ENCODE assay signal across 9 cellular contexts in genomic region chr2:38409136-38409903, GRCh38. TPM values are rescaled to one million over a fixed set of nuclear protein-coding genes. Genes with fewer than 3 reads are reported as not detected.
DNase-seq lines count a peak whose midpoint lies in the region; ATAC-seq and TF ChIP-seq lines count a peak whose summit lies in the region.
"Had no signal": no experiment of that assay in that cellular context is flagged by ENCODE, and none has a peak within 500 bp of the region (broad histone marks: within the 10 kb centered on the region; RNA-seq: fewer than 3 reads in every experiment).

No MANE protein-coding gene starts in this region.

- H3K27ac ChIP-seq in esophagus muscularis mucosa (replicated peaks in 1 of 4) (peak overlapping the region; percentile 49 to 73 (median 72)), testis (no peak overlapping the region), colonic mucosa (no peak overlapping the region)

- TF ChIP-seq EP300 in esophagus muscularis mucosa (IDR thresholded peaks at IDR 0.05), result no peak

- no peak overlapping the region for H3K9ac ChIP-seq in colonic mucosa (ENCODE audit: low read depth in 2 of 2, low read length in 2 of 2)

- no peak overlapping the region for H3K4me3 ChIP-seq in esophagus muscularis mucosa
- no peak overlapping the region for H3K4me3 ChIP-seq in testis
- no peak overlapping the region for H3K4me3 ChIP-seq in colonic mucosa

- H3K27me3 ChIP-seq in esophagus muscularis mucosa (no peaks in the 10 kb centered on the region), testis (no peaks in the 10 kb centered on the region), colonic mucosa (no peaks in the 10 kb centered on the region)

- peak; percentile 58 for ATAC-seq in GM19372 (IDR thresholded peaks at IDR 0.05; ENCODE audit: low read depth, unreplicated experiment)
- peak; percentile 72 for ATAC-seq in HG03342 (IDR thresholded peaks at IDR 0.05; ENCODE audit: unreplicated experiment)

- peaks cover 24 to 48% (median 43%) of the 10 kb centered on the region in 4 donors for H3K4me1 ChIP-seq in esophagus muscularis mucosa
- H3K4me1 ChIP-seq in testis, result peaks cover 32% of the 10 kb centered on the region
- H3K4me1 ChIP-seq in colonic mucosa, result no peaks in the 10 kb centered on the region

- intact Hi-C loops in esophagus muscularis mucosa (cut with DNase I) (no loop called here), testis (cut with DNase I; ENCODE audit: low total_unique reads) (no loop called here), colonic mucosa (cut with DNase I) (no loop called here)

- no peak for TF ChIP-seq CTCF in esophagus muscularis mucosa (IDR thresholded peaks at IDR 0.05)
- no peak for TF ChIP-seq CTCF in testis (IDR thresholded peaks at IDR 0.05)
- TF ChIP-seq CTCF in colonic mucosa (IDR thresholded peaks at IDR 0.05), result no peak

- 22% methylated on average over 2 of the region's 2 CpGs for WGBS in esophagus muscularis mucosa
- WGBS in testis, 2 donors, result 41 to 42% methylated on average over 2 of the region's 2 CpGs

- H3K9me3 ChIP-seq in esophagus muscularis mucosa (peaks cover 0 to 12% (median 4%) of the 10 kb centered on the region in 4 donors), testis (no peaks in the 10 kb centered on the region), colonic mucosa (no peaks in the 10 kb centered on the region)

- TF ChIP-seq POLR2A in esophagus muscularis mucosa (IDR thresholded peaks at IDR 0.05; ENCODE audit: low read depth) (no peak), testis (IDR thresholded peaks at IDR 0.05) (no peak)

- DNase-seq in esophagus muscularis mucosa (ENCODE audit: extremely low spot score) (no peak), testis (peak; percentile 55), glomerular visceral epithelial cell (ENCODE audit: extremely low spot score) (no peak), colonic mucosa (no peak)
- no peak for DNase-seq in activated T-cell treated with anti-CD3 and anti-CD28 coated beads, Interleukin-2, amount 50 U/mL, for 1 hour
- no peak for DNase-seq in effector CD8-positive, alpha-beta T cell (lab: John Stamatoyannopoulos, UW)
- DNase-seq: dermis blood vessel endothelial cell had no signal

- H3K36me3 ChIP-seq in esophagus muscularis mucosa (no peaks in the 10 kb centered on the region), testis (ENCODE audit: low read depth, missing control alignments) (no peaks in the 10 kb centered on the region), colonic mucosa (no peaks in the 10 kb centered on the region)

RNA-seq across cellular contexts. Expression of gene ATL2, which starts 32.2 kb away (rescaled TPM):
- total RNA-seq in esophagus muscularis mucosa (100 to 1,000 TPM; 159 to 260 (median 231) TPM), testis (10 to 100 TPM; 80.9 to 96.3 TPM), colonic mucosa (10 to 100 TPM; 54.9 to 66.5 TPM)
- polyA plus RNA-seq in testis (ENCODE audit: insufficient read depth, low read depth, low replicate concordance), result 38.8 TPM

Comparison
In these comparisons a context has a peak if more than half of its experiments do, and no peak if none do; other contexts are left out.
1. H3K27ac ChIP-seq: peak in esophagus muscularis mucosa (4 of 4); none in testis (0 of 2) and colonic mucosa (single experiment).